8 cellular contexts compared by ENCODE assay signal in genomic region chr1:25675729-25676476, GRCh38. TPM values are rescaled to one million over a fixed set of nuclear protein-coding genes. Genes with fewer than 3 reads are reported as not detected.
DNase-seq lines count a peak whose midpoint lies in the region; ATAC-seq, FAIRE-seq and TF ChIP-seq lines count a peak whose summit lies in the region.

No MANE protein-coding gene starts in this region.

- no peaks in the 10 kb centered on the region for H3K4me1 ChIP-seq in HepG2 (ENCODE audit: insufficient read depth, low read length)

- intact Hi-C loops in HepG2 (cut with micrococcal nuclease; ENCODE audit: unreplicated experiment), result no loop called here

- TF ChIP-seq EP300 in HepG2 (IDR thresholded peaks at IDR 0.05; ENCODE audit: low read depth in 2 of 2, low read length in 2 of 2) (no peak), HepG2 (CRISPR knock-in tag; IDR thresholded peaks at IDR 0.05; ENCODE audit: borderline replicate concordance) (no peak)

- H3K4me2 ChIP-seq in HepG2 (ENCODE audit: low read depth, low read length), result no peak overlapping the region

- H3K27ac ChIP-seq in HepG2 (ENCODE audit: extremely low read length, insufficient read depth, low read length) (no peak overlapping the region), coronary artery (no peak overlapping the region)

- in situ Hi-C loops in HepG2 (cut with HindIII; ENCODE audit: extremely low pct_ligation_motif_present, low pct_unique_long_range_greater_than_20kb), result no loop called here

- DNase-seq in activated T-cell treated with anti-CD3 and anti-CD28 coated beads for 4 hours (peak; percentile 63), HepG2 (ENCODE audit: low spot score) (no peak), coronary artery (ENCODE audit: low spot score) (no peak), SHP77 (lab: John Stamatoyannopoulos, UW) (no peak), NCI-H2107 (lab: John Stamatoyannopoulos, UW) (no peak)
- DNase-seq in stimulated activated CD4-positive, alpha-beta T cell treated with anti-CD3 and anti-CD28 coated beads, Interleukin-4, amount 100 ng/mL, for 4 hours, result peak; percentile 52 to 80

- no peak overlapping the region for H2AFZ ChIP-seq in HepG2 (ENCODE audit: low read length)

- no peak for TF ChIP-seq POLR2A in HepG2 (IDR thresholded peaks at IDR 0.05; ENCODE audit: insufficient read depth in 1 of 2, low read depth in 2 of 2, low read length in 2 of 2)

- BruUV-seq in HepG2 (replicated peaks; lab: Mats Ljungman, UMichigan), result no TSS peak

- H3K79me2 ChIP-seq in HepG2 (ENCODE audit: insufficient read depth, low read length), result no peaks in the 10 kb centered on the region

- H3K36me3 ChIP-seq in HepG2 (replicated peaks in 1 of 2; ENCODE audit: control insufficient read depth in 1 of 2, insufficient read depth in 2 of 2, low read length in 2 of 2), result no peaks in the 10 kb centered on the region

- WGBS in HepG2 (ENCODE audit: low lambda C conversion rate), result 37% methylated on average over 8 of the region's 11 CpGs

- ATAC-seq in GM19467 (IDR thresholded peaks at IDR 0.05; ENCODE audit: unreplicated experiment), result peak; percentile 94
- peak; percentile 91 for ATAC-seq in HG03442 (IDR thresholded peaks at IDR 0.05; ENCODE audit: unreplicated experiment)
- ATAC-seq in HepG2, result no peak

- FAIRE-seq in HepG2 (lab: Jason Lieb, UNC), result no peak

- no peak for TF ChIP-seq RAD21 in HepG2 (CRISPR knock-in tag; IDR thresholded peaks at IDR 0.05)

- POLR2A ChIA-PET in HepG2 (lab: Yijun Ruan, JAX), result no interaction called here

- H3K9me3 ChIP-seq in HepG2 (ENCODE audit: low read length), result no peaks in the 10 kb centered on the region

- no peaks in the 10 kb centered on the region for H4K20me1 ChIP-seq in HepG2 (ENCODE audit: insufficient read depth, low read length)

- H3K4me3 ChIP-seq in HepG2 (replicated peaks in 1 of 3; ENCODE audit: insufficient read depth in 1 of 3, low read depth in 2 of 3, low read length in 3 of 3) (no peak overlapping the region), coronary artery (no peak overlapping the region)

- CTCF ChIA-PET in HepG2 (lab: Yijun Ruan, JAX; ENCODE audit: low intra/inter-chr PET ratio, low total read pairs), result no interaction called here

- TF ChIP-seq CTCF in HepG2 (CRISPR knock-in tag; IDR thresholded peaks at IDR 0.05) (no peak), coronary artery (IDR thresholded peaks at IDR 0.05) (no peak)

- no peak overlapping the region for H3K9ac ChIP-seq in HepG2 (ENCODE audit: insufficient read depth, low read depth, low read length)

- peaks cover 0 to 12% of the 10 kb centered on the region in 2 experiments; a peak in 2 of 5 replicates for H3K27me3 ChIP-seq in HepG2 (ENCODE audit: control insufficient read depth in 1 of 2, insufficient read depth in 2 of 2, low read length in 2 of 2)

TF ChIP-seq in HepG2, 621 proteins besides CTCF, POLR2A, EP300 and RAD21:
- TF ChIP-seq ELF1 (CRISPR knock-in tag; IDR thresholded peaks at IDR 0.05) (no peak), ZSCAN5A (CRISPR knock-in tag; IDR thresholded peaks at IDR 0.05; ENCODE audit: borderline replicate concordance) (no peak), BCL3 (CRISPR knock-in tag; IDR thresholded peaks at IDR 0.05) (no peak), SNAPC5 (CRISPR knock-in tag; IDR thresholded peaks at IDR 0.05; ENCODE audit: borderline replicate concordance) (no peak)
TF ChIP-seq in HepG2: peak in this region for 0.

RNA-seq across cellular contexts. Expression of gene MAN1C1, which starts 59.3 kb away (rescaled TPM):
- total RNA-seq in HepG2 (2016; rRNA removed; fragmentation: Illumina TruSeq; extraction: Trizol), result 0.15 and 0.49 TPM in 2 replicates
- 0.26 and 0.30 TPM in 2 replicates for total RNA-seq in HepG2 (2016; cell fraction: cytosol; rRNA removed; fragmentation: Illumina TruSeq; extraction: Trizol; ENCODE audit: low read depth)
- 0.32 and 0.39 TPM in 2 replicates for total RNA-seq in HepG2 (2016; cell fraction: insoluble cytoplasmic fraction; rRNA removed; fragmentation: Illumina TruSeq; extraction: Trizol)
- 0.31 and 0.69 TPM in 2 replicates for total RNA-seq in HepG2 (2016; cell fraction: membrane; rRNA removed; fragmentation: Illumina TruSeq; extraction: Trizol)
- 0.25 and 0.50 TPM in 2 replicates for total RNA-seq in HepG2 (2016; cell fraction: nucleus; rRNA removed; fragmentation: Illumina TruSeq; extraction: Trizol)
- 0.18 and 0.39 TPM in 2 replicates for polyA plus RNA-seq in HepG2 (2011; rRNA removed)
- 0.30 and 0.31 TPM in 2 replicates for polyA plus RNA-seq in HepG2 (2011; cell fraction: cytosol; rRNA removed)
- 0.23 and 0.45 TPM in 2 replicates for polyA plus RNA-seq in HepG2 (2011; cell fraction: nucleus; rRNA removed)
- 0.08 and 0.34 TPM in 2 replicates for polyA plus RNA-seq in HepG2 (2012)
- polyA plus RNA-seq in HepG2 (2016; cell fraction: cytosol; fragmentation: Illumina TruSeq; extraction: Trizol; ENCODE audit: low read depth), result 0.11 and 0.33 TPM in 2 replicates
- polyA plus RNA-seq in HepG2 (2016; cell fraction: insoluble cytoplasmic fraction; fragmentation: Illumina TruSeq; extraction: Trizol; ENCODE audit: low read depth), result 0.90 and 1.0 TPM in 2 replicates
- 0.25 and 0.31 TPM in 2 replicates for polyA plus RNA-seq in HepG2 (2016; cell fraction: membrane; fragmentation: Illumina TruSeq; extraction: Trizol; ENCODE audit: low read depth)
- polyA plus RNA-seq in HepG2 (2016; cell fraction: nucleus; fragmentation: Illumina TruSeq; extraction: Trizol; ENCODE audit: insufficient read depth, low read depth), result 0.79 TPM in 1 of 2 replicates, not detected in the other
- 0.16 and 0.40 TPM in 2 replicates for polyA minus RNA-seq in HepG2 (2011; rRNA and poly(A)+ RNA removed; ENCODE audit: low replicate concordance)
- polyA minus RNA-seq in HepG2 (2011; cell fraction: cytosol; rRNA and poly(A)+ RNA removed), result not detected in 2 replicates
- polyA minus RNA-seq in HepG2 (2011; cell fraction: nucleus; rRNA and poly(A)+ RNA removed), result 0.26 TPM in 1 of 2 replicates, not detected in the other

Comparison
In these comparisons a context has a peak if more than half of its experiments do, and no peak if none do; other contexts are left out.
1. DNase-seq: peak in activated T-cell treated with anti-CD3 and anti-CD28 coated beads for 4 hours (single experiment) and stimulated activated CD4-positive, alpha-beta T cell treated with anti-CD3 and anti-CD28 coated beads, Interleukin-4, amount 100 ng/mL, for 4 hours (2 of 2); none in HepG2 (single experiment), coronary artery (single experiment), SHP77 (0 of 2) and NCI-H2107 (single experiment).